Comparison of ENCODE assay signal across 36 cellular contexts in genomic region chr9:136501686-136502085, GRCh38.
"Had no signal": no experiment of that assay in that cellular context is flagged by ENCODE, and none has a peak within 500 bp of the region (broad histone marks: within the 10 kb centered on the region; RNA-seq: fewer than 3 reads in every experiment).

No MANE protein-coding gene starts in this region.

- H3K4me1 Mint-ChIP-seq: activated naive CD4-positive, alpha-beta T cell treated with anti-CD3 and anti-CD28 coated beads, Interleukin-2, amount 10 ng/mL, durations not matched to agents 7 days and 5 days; activated naive CD8-positive, alpha-beta T cell treated with anti-CD3 and anti-CD28 coated beads for 36 hours; activated naive CD8-positive, alpha-beta T cell treated with anti-CD3 and anti-CD28 coated beads, Interleukin-2, amount 10 ng/mL, durations not matched to agents 7 days and 5 days; activated naive CD8-positive, alpha-beta T cell treated with anti-CD3 and anti-CD28 coated beads, Interleukin-2, amount 50 U/mL, for 24 hours; activated T-helper 17 cell treated with anti-CD3 and anti-CD28 coated beads, Interleukin-2, amount 50 U/mL, for 72 hours; brain; central memory CD8-positive, alpha-beta T cell had no signal

- DNase-seq: activated effector memory CD4-positive, alpha-beta T cell treated with anti-CD3 and anti-CD28 coated beads, Interleukin-2, amount 50 U/mL, for 16 hours; activated effector memory CD4-positive, alpha-beta T cell treated with Interleukin-2 at 50 U/mL for 16 hours; activated gamma-delta T cell; activated gamma-delta T cell treated with Interleukin-2 at 50 U/mL for 16 hours; activated naive CD4-positive, alpha-beta T cell; activated naive CD4-positive, alpha-beta T cell treated with anti-CD3 and anti-CD28 coated beads, Interleukin-2, amount 10 ng/mL, durations not matched to agents 7 days and 5 days; activated naive CD4-positive, alpha-beta T cell treated with anti-CD3 and anti-CD28 coated beads, Interleukin-2, amount 50 U/mL, for 16 hours; activated naive CD4-positive, alpha-beta T cell treated with Interleukin-2 at 50 U/mL for 16 hours; activated naive CD8-positive, alpha-beta T cell treated with anti-CD3 and anti-CD28 coated beads for 36 hours; activated naive CD8-positive, alpha-beta T cell treated with anti-CD3 and anti-CD28 coated beads, Interleukin-2, amount 10 ng/mL, durations not matched to agents 7 days and 5 days; activated naive CD8-positive, alpha-beta T cell treated with anti-CD3 and anti-CD28 coated beads, Interleukin-2, amount 50 U/mL, for 24 hours; activated T-cell treated with anti-CD3 and anti-CD28 coated beads, Interleukin-2, amount 50 U/mL, for 1 hour; activated T-cell treated with anti-CD3 and anti-CD28 coated beads, Interleukin-2, amount 50 U/mL, for 24 hours; activated T-cell treated with anti-CD3 and anti-CD28 coated beads, Interleukin-2, amount 50 U/mL, for 4 hours; activated T-cell treated with anti-CD3 and anti-CD28 coated beads, Interleukin-2, amount 50 U/mL, for 48 hours; activated T-cell treated with anti-CD3 and anti-CD28 coated beads, Interleukin-2, amount 50 U/mL, for 72 hours; adrenal gland; amniotic stem cell; amygdala; anterior cingulate cortex; aorta; body of pancreas; brain microvascular endothelial cell; caudate nucleus; central memory CD4-positive, alpha-beta T cell; cerebellar nuclear complex had no signal

- H3K9me3 Mint-ChIP-seq: activated naive CD4-positive, alpha-beta T cell treated with anti-CD3 and anti-CD28 coated beads, Interleukin-2, amount 10 ng/mL, durations not matched to agents 7 days and 5 days; activated naive CD4-positive, alpha-beta T cell treated with anti-CD3 and anti-CD28 coated beads, Interleukin-2, amount 50 U/mL, for 72 hours; activated naive CD8-positive, alpha-beta T cell treated with anti-CD3 and anti-CD28 coated beads for 36 hours; activated naive CD8-positive, alpha-beta T cell treated with anti-CD3 and anti-CD28 coated beads, Interleukin-2, amount 10 ng/mL, durations not matched to agents 7 days and 5 days; activated naive CD8-positive, alpha-beta T cell treated with anti-CD3 and anti-CD28 coated beads, Interleukin-2, amount 50 U/mL, for 24 hours; activated T-cell treated with anti-CD3 and anti-CD28 coated beads, Interleukin-2, amount 50 U/mL, for 24 hours; activated T-cell treated with anti-CD3 and anti-CD28 coated beads, Interleukin-2, amount 50 U/mL, for 4 hours; activated T-cell treated with anti-CD3 and anti-CD28 coated beads, Interleukin-2, amount 50 U/mL, for 72 hours; activated T-helper 1 cell treated with anti-CD3 and anti-CD28 coated beads, Interleukin-12 subunit alpha, Interleukin-12 subunit beta, Interleukin-2, Interleukin-4 antibody, amounts not matched to agents 30 ng/mL and 10 ng/mL and 1 ng/mL, durations not matched to agents 14 hours and 24 hours and 36 hours; activated T-helper 17 cell treated with anti-CD3 and anti-CD28 coated beads, Interleukin-2, amount 50 U/mL, for 72 hours; activated T-helper 2 cell treated with anti-CD3 and anti-CD28 coated beads, Interferon-gamma antibody, Interleukin-2, Interleukin-4, amounts not matched to agents 10 μg/mL and 5 μg/mL and 100 μg/mL, durations not matched to agents 14 hours and 24 hours and 36 hours; brain; central memory CD8-positive, alpha-beta T cell had no signal

- H3K4me3 Mint-ChIP-seq: activated naive CD4-positive, alpha-beta T cell treated with anti-CD3 and anti-CD28 coated beads, Interleukin-2, amount 10 ng/mL, durations not matched to agents 7 days and 5 days; activated naive CD8-positive, alpha-beta T cell; activated naive CD8-positive, alpha-beta T cell treated with anti-CD3 and anti-CD28 coated beads for 36 hours; activated naive CD8-positive, alpha-beta T cell treated with anti-CD3 and anti-CD28 coated beads, Interleukin-2, amount 10 ng/mL, durations not matched to agents 7 days and 5 days; activated naive CD8-positive, alpha-beta T cell treated with anti-CD3 and anti-CD28 coated beads, Interleukin-2, amount 50 U/mL, for 24 hours; activated T-cell treated with anti-CD3 and anti-CD28 coated beads, Interleukin-2, amount 50 U/mL, for 24 hours; activated T-cell treated with anti-CD3 and anti-CD28 coated beads, Interleukin-2, amount 50 U/mL, for 4 hours; activated T-cell treated with anti-CD3 and anti-CD28 coated beads, Interleukin-2, amount 50 U/mL, for 72 hours; activated T-helper 1 cell treated with anti-CD3 and anti-CD28 coated beads, Interleukin-12 subunit alpha, Interleukin-12 subunit beta, Interleukin-2, Interleukin-4 antibody, amounts not matched to agents 30 ng/mL and 10 ng/mL and 1 ng/mL, durations not matched to agents 14 hours and 24 hours and 36 hours; activated T-helper 17 cell treated with anti-CD3 and anti-CD28 coated beads, Interleukin-2, amount 50 U/mL, for 72 hours; brain; central memory CD8-positive, alpha-beta T cell had no signal

- H3K27ac Mint-ChIP-seq: activated naive CD4-positive, alpha-beta T cell treated with anti-CD3 and anti-CD28 coated beads, Interleukin-2, amount 10 ng/mL, durations not matched to agents 7 days and 5 days; activated naive CD8-positive, alpha-beta T cell; activated naive CD8-positive, alpha-beta T cell treated with anti-CD3 and anti-CD28 coated beads for 36 hours; activated naive CD8-positive, alpha-beta T cell treated with anti-CD3 and anti-CD28 coated beads, Interleukin-2, amount 10 ng/mL, durations not matched to agents 7 days and 5 days; activated naive CD8-positive, alpha-beta T cell treated with anti-CD3 and anti-CD28 coated beads, Interleukin-2, amount 50 U/mL, for 24 hours; activated T-cell treated with anti-CD3 and anti-CD28 coated beads, Interleukin-2, amount 50 U/mL, for 24 hours; activated T-cell treated with anti-CD3 and anti-CD28 coated beads, Interleukin-2, amount 50 U/mL, for 72 hours; activated T-helper 1 cell treated with anti-CD3 and anti-CD28 coated beads, Interleukin-12 subunit alpha, Interleukin-12 subunit beta, Interleukin-2, Interleukin-4 antibody, amounts not matched to agents 30 ng/mL and 10 ng/mL and 1 ng/mL, durations not matched to agents 14 hours and 24 hours and 36 hours; activated T-helper 17 cell treated with anti-CD3 and anti-CD28 coated beads, Interleukin-2, amount 50 U/mL, for 72 hours; activated T-helper 2 cell treated with anti-CD3 and anti-CD28 coated beads, Interferon-gamma antibody, Interleukin-2, Interleukin-4, amounts not matched to agents 10 μg/mL and 5 μg/mL and 100 μg/mL, durations not matched to agents 14 hours and 24 hours and 36 hours had no signal

- H3K27ac ChIP-seq: adrenal gland, ascending aorta, brain microvascular endothelial cell, breast epithelium, cardiac muscle cell had no signal

- H3K27me3 Mint-ChIP-seq: activated naive CD4-positive, alpha-beta T cell treated with anti-CD3 and anti-CD28 coated beads, Interleukin-2, amount 10 ng/mL, durations not matched to agents 7 days and 5 days; activated naive CD8-positive, alpha-beta T cell; activated naive CD8-positive, alpha-beta T cell treated with anti-CD3 and anti-CD28 coated beads for 36 hours; activated naive CD8-positive, alpha-beta T cell treated with anti-CD3 and anti-CD28 coated beads, Interleukin-2, amount 10 ng/mL, durations not matched to agents 7 days and 5 days; activated naive CD8-positive, alpha-beta T cell treated with anti-CD3 and anti-CD28 coated beads, Interleukin-2, amount 50 U/mL, for 24 hours; activated T-cell treated with anti-CD3 and anti-CD28 coated beads, Interleukin-2, amount 50 U/mL, for 24 hours; activated T-helper 17 cell treated with anti-CD3 and anti-CD28 coated beads, Interleukin-2, amount 50 U/mL, for 72 hours; brain; central memory CD8-positive, alpha-beta T cell had no signal

- H3K36me3 Mint-ChIP-seq: activated naive CD4-positive, alpha-beta T cell treated with anti-CD3 and anti-CD28 coated beads, Interleukin-2, amount 50 U/mL, for 72 hours; activated naive CD8-positive, alpha-beta T cell had no signal

- ATAC-seq: activated naive CD4-positive, alpha-beta T cell treated with anti-CD3 and anti-CD28 coated beads, Interleukin-2, amount 50 U/mL, for 72 hours; activated naive CD8-positive, alpha-beta T cell treated with anti-CD3 and anti-CD28 coated beads, Interleukin-2, amount 50 U/mL, for 24 hours; activated T-cell treated with anti-CD3 and anti-CD28 coated beads, Interleukin-2, amount 50 U/mL, for 4 hours; activated T-cell treated with anti-CD3 and anti-CD28 coated beads, Interleukin-2, amount 50 U/mL, for 72 hours; activated T-helper 17 cell treated with anti-CD3 and anti-CD28 coated beads, Interleukin-2, amount 50 U/mL, for 72 hours; body of pancreas had no signal
